8 cellular contexts compared by ENCODE assay signal in genomic region chr17:40791808-40792436, GRCh38.
DNase-seq lines count a peak whose midpoint lies in the region; ATAC-seq and TF ChIP-seq lines count a peak whose summit lies in the region.

No MANE protein-coding gene starts in this region.

- peak; percentile 83 for DNase-seq in fibroblast of peridontal ligament (ENCODE audit: extremely low read depth)
- peak; percentile 39 for DNase-seq in retina
- DNase-seq in GF-D8 (lab: John Stamatoyannopoulos, UW): no peak
- DNase-seq in NCI-H774 (lab: John Stamatoyannopoulos, UW): no peak

- H3K9me2 ChIP-seq in OCI-LY1 (ENCODE audit: low read depth, low read length): no peaks in the 10 kb centered on the region

- no peaks in the 10 kb centered on the region for H3K79me2 ChIP-seq in OCI-LY1 (ENCODE audit: insufficient read depth, low read length)

- H3K9ac ChIP-seq in OCI-LY1 (ENCODE audit: low read length): no peak overlapping the region

- no peak overlapping the region for H3K4me3 ChIP-seq in OCI-LY1 (ENCODE audit: low read depth, low read length, poor library complexity, severe bottlenecking)

- H3K27ac ChIP-seq in OCI-LY1 (ENCODE audit: low read depth, low read length, poor library complexity, severe bottlenecking): no peak overlapping the region

- no peaks in the 10 kb centered on the region for H3K36me3 ChIP-seq in OCI-LY1 (ENCODE audit: insufficient read depth, low read length)

- no peaks in the 10 kb centered on the region for H3K9me3 ChIP-seq in OCI-LY1 (ENCODE audit: low read length)

- ATAC-seq in GM19328 (IDR thresholded peaks at IDR 0.05; ENCODE audit: unreplicated experiment) (no peak), GM18511 (IDR thresholded peaks at IDR 0.05; ENCODE audit: unreplicated experiment) (no peak)

- H2AFZ ChIP-seq in OCI-LY1 (ENCODE audit: low read length): no peak overlapping the region

- no peaks in the 10 kb centered on the region for H3K4me1 ChIP-seq in OCI-LY1 (ENCODE audit: insufficient read depth, low read length, severe bottlenecking)

- H3K27me3 ChIP-seq in OCI-LY1 (ENCODE audit: insufficient read depth, low read length): no peaks in the 10 kb centered on the region; the same call in 1 of the 2 replicates

- TF ChIP-seq CTCF in GM12873 (IDR thresholded peaks at IDR 0.05; ENCODE audit: insufficient read depth, low read depth, low read length, missing control alignments) (peak; percentile 50), OCI-LY1 (IDR thresholded peaks at IDR 0.05; ENCODE audit: low read length) (peak; percentile 58)

- no peaks in the 10 kb centered on the region for H4K20me1 ChIP-seq in OCI-LY1 (ENCODE audit: insufficient read depth, low read length)

- no peak overlapping the region for H3K4me2 ChIP-seq in OCI-LY1 (ENCODE audit: low read length)

- H3F3A ChIP-seq in OCI-LY1 (ENCODE audit: insufficient read depth, low read length): no peaks in the 10 kb centered on the region

Comparison
In these comparisons a context has a peak if more than half of its experiments do, and no peak if none do; other contexts are left out.
1. DNase-seq: peak in fibroblast of peridontal ligament (single experiment) and retina (single experiment); none in GF-D8 (single experiment) and NCI-H774 (single experiment).